In genomic region chrY:12305456-12305855, GRCh38 we compare ENCODE assay signal across 20 cellular contexts.
DNase-seq lines count a peak whose midpoint lies in the region; ATAC-seq and TF ChIP-seq lines count a peak whose summit lies in the region.
"Had no signal": no experiment of that assay in that cellular context is flagged by ENCODE, and none has a peak within 500 bp of the region (broad histone marks: within the 10 kb centered on the region; RNA-seq: fewer than 3 reads in every experiment).

No MANE protein-coding gene starts in this region.

- ATAC-seq in RWPE2 (ENCODE audit: low read depth): peak; percentile 62; the same call in 2 of the 3 replicates
- ATAC-seq: GM23338 had no signal

- no peak overlapping the region for H3K56ac ChIP-seq in H9 (ENCODE audit: insufficient read length, low read depth, low read length)

- H2AK5ac ChIP-seq in H9 (ENCODE audit: insufficient read length, low read length): no peak overlapping the region

- TF ChIP-seq CTCF in RWPE2 (IDR thresholded peaks at IDR 0.05; ENCODE audit: poor library complexity, severe bottlenecking) (no peak), epithelial cell of esophagus (IDR thresholded peaks at IDR 0.05; ENCODE audit: insufficient read depth, low read depth, low read length, missing control alignments) (no peak), BE2C (IDR thresholded peaks at IDR 0.05; ENCODE audit: low read depth, low read length) (no peak), GM20000 (IDR thresholded peaks at IDR 0.05; ENCODE audit: extremely low read depth, missing control alignments) (no peak), H9 (conservative IDR thresholded peaks at IDR 0.05) (no peak)

- no peak overlapping the region for H2BK5ac ChIP-seq in H9 (ENCODE audit: insufficient read length, low read length)

- H2AFZ ChIP-seq in H9 (ENCODE audit: low read length): no peak overlapping the region
- H2AFZ ChIP-seq: GM23338 had no signal

- H3K36me3 ChIP-seq in RWPE2 (ENCODE audit: low read depth) (no peaks in the 10 kb centered on the region), BE2C (no peaks in the 10 kb centered on the region)
- H3K36me3 ChIP-seq: BLaER1 treated with 17β-estradiol and CSF1 and Interleukin-3, amounts not matched to agents 10 nM and 100 nM had no signal

- H3K4me3 Mint-ChIP-seq in H9: no peak overlapping the region
- H3K4me3 Mint-ChIP-seq: B cell; CD14-positive monocyte; CD4-positive, alpha-beta T cell; GM23338 had no signal

- H3K27me3 ChIP-seq in RWPE2 (ENCODE audit: insufficient read depth, poor library complexity, severe bottlenecking) (no peaks in the 10 kb centered on the region), BE2C (no peaks in the 10 kb centered on the region), H9 (ENCODE audit: insufficient read depth, low read length) (no peaks in the 10 kb centered on the region)
- H3K27me3 ChIP-seq: BLaER1 treated with 17β-estradiol and CSF1 and Interleukin-3, amounts not matched to agents 10 nM and 100 nM had no signal

- in situ Hi-C loops in Caki2 (cut with HindIII; ENCODE audit: low pct_unique_long_range_greater_than_20kb, low sequenced_read_pairs): no loop called here

- H2BK15ac ChIP-seq in H9 (ENCODE audit: low read depth, low read length): no peak overlapping the region

- H3K4me2 ChIP-seq in H9 (ENCODE audit: insufficient read depth, insufficient read length, low read length): no peak overlapping the region
- H3K4me2 ChIP-seq: BLaER1 treated with 17β-estradiol and CSF1 and Interleukin-3, amounts not matched to agents 10 nM and 100 nM; GM23338 had no signal

- H3K4me1 Mint-ChIP-seq in H9: no peaks in the 10 kb centered on the region
- H3K4me1 Mint-ChIP-seq: B cell, CD14-positive monocyte, GM23338 had no signal

- H3K9me3 Mint-ChIP-seq in H9: no peaks in the 10 kb centered on the region
- H3K9me3 Mint-ChIP-seq: CD4-positive, alpha-beta T cell; CD8-positive, alpha-beta memory T cell had no signal

- no peak overlapping the region for H4K5ac ChIP-seq in H9 (ENCODE audit: insufficient read length, low read depth, low read length)

- peak; percentile 2 for DNase-seq in Caki2 (ENCODE audit: low read depth)
- DNase-seq in LHCN-M2 (ENCODE audit: low read depth): peak; percentile 3
- DNase-seq in RWPE2 (ENCODE audit: low spot score): no peak
- DNase-seq in epithelial cell of esophagus (ENCODE audit: low read depth): peak; percentile 70
- DNase-seq in BE2C: no peak
- DNase-seq in GM20000 (ENCODE audit: low spot score): no peak
- DNase-seq in H9: no peak
- no peak for DNase-seq in activated T-cell treated with anti-CD3 and anti-CD28 coated beads, Interleukin-2, amount 50 U/mL, for 48 hours
- DNase-seq: Calu3; CD4-positive, alpha-beta T cell; CD8-positive, alpha-beta memory T cell; DMS53; DMS79 treated with DMSO at 0.1 percent for 48 hours; GF-D8; HCEC 1CT had no signal

- no peak overlapping the region for H3K27ac Mint-ChIP-seq in H9
- H3K27ac Mint-ChIP-seq: B cell; CD14-positive monocyte; CD4-positive, alpha-beta T cell; CD8-positive, alpha-beta memory T cell; GM23338 had no signal

- H2BK120ac ChIP-seq in H9 (ENCODE audit: low read depth, low read length, poor library complexity, severe bottlenecking): no peak overlapping the region

- H4K20me1 ChIP-seq in H9 (ENCODE audit: control insufficient read depth, insufficient read depth, insufficient read length): no peaks in the 10 kb centered on the region
- H4K20me1 ChIP-seq: BLaER1 treated with 17β-estradiol and CSF1 and Interleukin-3, amounts not matched to agents 10 nM and 100 nM had no signal

- no peak overlapping the region for H3K4ac ChIP-seq in H9 (ENCODE audit: low read depth, low read length)

- H3K4me1 ChIP-seq in RWPE2 (ENCODE audit: insufficient read depth, poor library complexity, severe bottlenecking) (peaks cover 2% of the 10 kb centered on the region), BE2C (no peaks in the 10 kb centered on the region), H9 (ENCODE audit: insufficient read depth, low read length) (no peaks in the 10 kb centered on the region)
- H3K4me1 ChIP-seq: BLaER1 treated with 17β-estradiol and CSF1 and Interleukin-3, amounts not matched to agents 10 nM and 100 nM had no signal

- H3K18ac ChIP-seq in H9 (ENCODE audit: insufficient read length, low read depth, low read length): no peak overlapping the region

- no peak overlapping the region for H2BK12ac ChIP-seq in H9 (ENCODE audit: insufficient read length, low read depth, low read length)

- H3K14ac ChIP-seq in H9 (ENCODE audit: insufficient read depth, low read length): no peak overlapping the region

- no peaks in the 10 kb centered on the region for H3K27me3 Mint-ChIP-seq in H9 (ENCODE audit: low read depth)
- H3K27me3 Mint-ChIP-seq: B cell; CD4-positive, alpha-beta T cell; CD8-positive, alpha-beta memory T cell had no signal

- no peaks in the 10 kb centered on the region for H3K9me3 ChIP-seq in RWPE2 (ENCODE audit: severe bottlenecking)
- no peaks in the 10 kb centered on the region for H3K9me3 ChIP-seq in BE2C
- no peaks in the 10 kb centered on the region for H3K9me3 ChIP-seq in H9 (ENCODE audit: control insufficient read depth, low read depth, low read length)
- H3K9me3 ChIP-seq: BLaER1 treated with 17β-estradiol and CSF1 and Interleukin-3, amounts not matched to agents 10 nM and 100 nM had no signal

- H4K91ac ChIP-seq in H9 (ENCODE audit: insufficient read length, low read depth, low read length): no peak overlapping the region

- WGBS in H9 (ENCODE audit: extremely low coverage, insufficient read length, low lambda C conversion rate): no CpG with 5 or more reads among the region's 4 CpGs

- H3T11ph ChIP-seq in H9 (ENCODE audit: low read length): no peak overlapping the region

- H2BK20ac ChIP-seq in H9 (ENCODE audit: low read depth, low read length, poor library complexity, severe bottlenecking): no peak overlapping the region

- H3K79me1 ChIP-seq in H9 (ENCODE audit: insufficient read depth, low read depth, low read length, poor library complexity, severe bottlenecking): no peaks in the 10 kb centered on the region

- H3K9ac ChIP-seq in H9 (ENCODE audit: extremely low read depth, insufficient read length, low read length): no peak overlapping the region
- H3K9ac ChIP-seq: BLaER1 treated with 17β-estradiol and CSF1 and Interleukin-3, amounts not matched to agents 10 nM and 100 nM had no signal

- H3K4me3 ChIP-seq in RWPE2 (ENCODE audit: severe bottlenecking) (no peak overlapping the region), epithelial cell of esophagus (ENCODE audit: low read length) (no peak overlapping the region), BE2C (ENCODE audit: low read depth, low read length) (no peak overlapping the region)
- H3K4me3 ChIP-seq: BLaER1 treated with 17β-estradiol and CSF1 and Interleukin-3, amounts not matched to agents 10 nM and 100 nM; GM23338 had no signal

- no peaks in the 10 kb centered on the region for H3K36me3 Mint-ChIP-seq in H9 (ENCODE audit: insufficient read depth in 1 of 3, low read depth in 3 of 3)
- H3K36me3 Mint-ChIP-seq: CD14-positive monocyte; CD8-positive, alpha-beta memory T cell had no signal

- H3K79me2 ChIP-seq in H9 (ENCODE audit: insufficient read depth, low read length): no peaks in the 10 kb centered on the region

- H4K8ac ChIP-seq in H9 (replicated peaks; ENCODE audit: insufficient read length, low read depth, low read length): no peak overlapping the region

- H3K27ac ChIP-seq in RWPE2 (ENCODE audit: poor library complexity, severe bottlenecking) (no peak overlapping the region), H9 (ENCODE audit: insufficient read length, low read depth, low read length) (no peak overlapping the region)
- H3K27ac ChIP-seq: 22Rv1; BLaER1 treated with 17β-estradiol and CSF1 and Interleukin-3, amounts not matched to agents 10 nM and 100 nM had no signal

- H3K23ac ChIP-seq in H9 (ENCODE audit: insufficient read length, low read depth, low read length): no peak overlapping the region

- no peaks in the 10 kb centered on the region for H3K23me2 ChIP-seq in H9 (ENCODE audit: insufficient read length, low read depth, low read length, poor library complexity, severe bottlenecking)

Comparison
In these comparisons a context has a peak if more than half of its experiments do, and no peak if none do; other contexts are left out.
1. DNase-seq: peak in Caki2 (single experiment), LHCN-M2 (single experiment) and epithelial cell of esophagus (single experiment); none in RWPE2 (single experiment), BE2C (single experiment), GM20000 (single experiment), H9 (single experiment) and activated T-cell treated with anti-CD3 and anti-CD28 coated beads, Interleukin-2, amount 50 U/mL, for 48 hours (0 of 2).